In genomic region chr6:14732845-14733757, GRCh38 we compare ENCODE assay signal across 9 cellular contexts.
A peak's percentile ranks its signal among the peaks of the same experiment; 100 is the strongest.
DNase-seq lines count a peak whose midpoint lies in the region; ATAC-seq and TF ChIP-seq lines count a peak whose summit lies in the region.
"Had no signal": no experiment of that assay in that cellular context is flagged by ENCODE, and none has a peak within 500 bp of the region (broad histone marks: within the 10 kb centered on the region; RNA-seq: fewer than 3 reads in every experiment).

No MANE protein-coding gene starts in this region.

- peak overlapping the region; percentile 9 for H3K4me2 ChIP-seq in fibroblast of lung (ENCODE audit: extremely low read depth, insufficient read depth, low read length)

- H2AFZ ChIP-seq in fibroblast of lung (ENCODE audit: low read length), result peak overlapping the region; percentile 16

- H3K36me3 Mint-ChIP-seq in activated CD4-positive, alpha-beta memory T cell treated with anti-CD3 and anti-CD28 coated beads for 36 hours, result peaks cover 15% of the 10 kb centered on the region

- POLR2A ChIA-PET in activated CD4-positive, alpha-beta memory T cell treated with anti-CD3 and anti-CD28 coated beads for 36 hours (lab: Charles Lee), result interaction anchor here (0.6 to 11.4 kb wide), 10 partner anchors 9 to 256 kb away, joined by 3 to 125 read pairs (median 7); no protein-coding TSS in a partner anchor

- H3K9ac ChIP-seq in fibroblast of lung (ENCODE audit: insufficient read depth, low read length), result no peak overlapping the region

- H3K4me1 ChIP-seq in fibroblast of lung (ENCODE audit: control insufficient read depth, extremely low read depth, insufficient read depth, low read length), result peaks cover 12% of the 10 kb centered on the region

- no peaks in the 10 kb centered on the region for H4K20me1 ChIP-seq in fibroblast of lung (ENCODE audit: control insufficient read depth, extremely low read depth, insufficient read depth, low read length)

- DNase-seq in activated CD4-positive, alpha-beta memory T cell treated with anti-CD3 and anti-CD28 coated beads for 36 hours, result peak; percentile 84
- DNase-seq in fibroblast of lung (ENCODE audit: low read depth in 2 of 2) (peak; percentile 29 to 90), cortex of kidney (lab: John Stamatoyannopoulos, UW) (no peak), NCI-H1417 (lab: John Stamatoyannopoulos, UW) (no peak), NCI-H1417 treated with DMSO at 0.1 percent for 48 hours (lab: John Stamatoyannopoulos, UW) (no peak)
- peak; percentile 30 for DNase-seq in stimulated activated CD8-positive, alpha-beta memory T cell treated with anti-CD3 and anti-CD28 coated beads, Interleukin-7, amount 100 ng/mL, for 24 hours (ENCODE audit: low read depth)

- H3K27me3 Mint-ChIP-seq in activated CD4-positive, alpha-beta memory T cell treated with anti-CD3 and anti-CD28 coated beads for 36 hours, result no peaks in the 10 kb centered on the region

- ATAC-seq in HG03442 (IDR thresholded peaks at IDR 0.05; ENCODE audit: unreplicated experiment) (peak; percentile 33), HG03025 (IDR thresholded peaks at IDR 0.05; ENCODE audit: low FRiP score, unreplicated experiment) (no peak)

- CTCF ChIA-PET in activated CD4-positive, alpha-beta memory T cell treated with anti-CD3 and anti-CD28 coated beads for 36 hours (lab: Charles Lee), result interaction anchor here (1.5 to 3.5 kb wide), 4 partner anchors 21 to 190 kb away, joined by 4 to 16 read pairs (median 9); no protein-coding TSS in a partner anchor

- no peaks in the 10 kb centered on the region for H3K79me2 ChIP-seq in fibroblast of lung (ENCODE audit: control insufficient read depth, insufficient read depth, low read length)

- H3K27ac ChIP-seq in fibroblast of lung (ENCODE audit: insufficient read depth, low read length), result peak overlapping the region; percentile 68

- peak overlapping the region; percentile 100 for H3K27ac Mint-ChIP-seq in activated CD4-positive, alpha-beta memory T cell treated with anti-CD3 and anti-CD28 coated beads for 36 hours

- H3K9me3 ChIP-seq in fibroblast of lung (ENCODE audit: control insufficient read depth, insufficient read depth, low read depth, low read length), result no peaks in the 10 kb centered on the region

- H3K4me3 ChIP-seq in fibroblast of lung (replicated peaks in 1 of 4; ENCODE audit: control extremely low read depth in 1 of 4, insufficient read depth in 1 of 4, low read depth in 3 of 4, low read length in 4 of 4), result no peak overlapping the region

- H3K36me3 ChIP-seq in fibroblast of lung (ENCODE audit: control insufficient read depth, insufficient read depth, low read length), result no peaks in the 10 kb centered on the region

- H3K9me3 Mint-ChIP-seq in activated CD4-positive, alpha-beta memory T cell treated with anti-CD3 and anti-CD28 coated beads for 36 hours, result no peaks in the 10 kb centered on the region

- peaks cover 98% of the 10 kb centered on the region for H3K4me1 Mint-ChIP-seq in activated CD4-positive, alpha-beta memory T cell treated with anti-CD3 and anti-CD28 coated beads for 36 hours (ENCODE audit: low read depth)

- TF ChIP-seq CTCF in fibroblast of lung (conservative IDR thresholded peaks at IDR 0.05 in 1 of 2, IDR thresholded peaks at IDR 0.05 in 1 of 2; ENCODE audit: low read depth in 1 of 2, low read length in 2 of 2), result no peak

- H3K27me3 ChIP-seq in fibroblast of lung (ENCODE audit: control insufficient read depth, insufficient read depth, low read length), result no peaks in the 10 kb centered on the region

- H3K4me3 Mint-ChIP-seq in activated CD4-positive, alpha-beta memory T cell treated with anti-CD3 and anti-CD28 coated beads for 36 hours, result peak overlapping the region; percentile 73
- H3K4me3 Mint-ChIP-seq: neural crest cell had no signal

- intact Hi-C loops in activated CD4-positive, alpha-beta memory T cell treated with anti-CD3 and anti-CD28 coated beads for 36 hours (cut with micrococcal nuclease), result loop anchor here (1.0 to 10.0 kb wide), 22 partner anchors 12 to 1962 kb away; no protein-coding TSS in a partner anchor

Comparison
In these comparisons a context has a peak if more than half of its experiments do, and no peak if none do; other contexts are left out.
1. DNase-seq: peak in activated CD4-positive, alpha-beta memory T cell treated with anti-CD3 and anti-CD28 coated beads for 36 hours (single experiment), fibroblast of lung (2 of 2) and stimulated activated CD8-positive, alpha-beta memory T cell treated with anti-CD3 and anti-CD28 coated beads, Interleukin-7, amount 100 ng/mL, for 24 hours (single experiment); none in cortex of kidney (single experiment), NCI-H1417 (0 of 3) and NCI-H1417 treated with DMSO at 0.1 percent for 48 hours (single experiment).